ENCODE assay signal across 12 cellular contexts in genomic region chr2:190835303-190835930, GRCh38. TPM values are rescaled to one million over a fixed set of nuclear protein-coding genes. Genes with fewer than 3 reads are reported as not detected.
DNase-seq lines count a peak whose midpoint lies in the region; ATAC-seq and TF ChIP-seq lines count a peak whose summit lies in the region.
"Had no signal": no experiment of that assay in that cellular context is flagged by ENCODE, and none has a peak within 500 bp of the region (broad histone marks: within the 10 kb centered on the region; RNA-seq: fewer than 3 reads in every experiment).

No MANE protein-coding gene starts in this region.

- no peak overlapping the region for H3K4me3 ChIP-seq in AG04450 (ENCODE audit: low read depth, low read length)
- H3K4me3 ChIP-seq in epithelial cell of esophagus (ENCODE audit: low read length): no peak overlapping the region
- no peak overlapping the region for H3K4me3 ChIP-seq in mucosa of descending colon

- DNase-seq in AG04450 (ENCODE audit: low read depth, low spot score): peak; percentile 77
- DNase-seq in NCI-H446 treated with DMSO at 0.1 percent for 48 hours (lab: John Stamatoyannopoulos, UW): peak; percentile 60
- peak; percentile 78 for DNase-seq in epithelial cell of esophagus (ENCODE audit: low read depth)
- no peak for DNase-seq in mucosa of descending colon
- no peak for DNase-seq in iPS-NIHi7 (ENCODE audit: extremely low spot score)
- DNase-seq in inferior parietal cortex (ENCODE audit: extremely low spot score): no peak
- DNase-seq in GM10248 (ENCODE audit: extremely low spot score): no peak
- DNase-seq: activated CD4-positive, CD25-positive, alpha-beta regulatory T cell; activated naive CD8-positive, alpha-beta T cell treated with anti-CD3 and anti-CD28 coated beads, Interleukin-2, amount 10 ng/mL, durations not matched to agents 7 days and 5 days; naive thymus-derived CD8-positive, alpha-beta T cell; NCI-H1105 had no signal

- no peak for TF ChIP-seq CTCF in AG04450 (IDR thresholded peaks at IDR 0.05; ENCODE audit: low read depth, low read length)
- no peak for TF ChIP-seq CTCF in epithelial cell of esophagus (IDR thresholded peaks at IDR 0.05; ENCODE audit: insufficient read depth, low read depth, low read length, missing control alignments)
- no peak for TF ChIP-seq CTCF in mucosa of descending colon (IDR thresholded peaks at IDR 0.05)
- no peak for TF ChIP-seq CTCF in GM10248 (IDR thresholded peaks at IDR 0.05; ENCODE audit: control extremely low read depth, extremely low read depth, low read depth, missing control alignments)

- H3K4me1 ChIP-seq in mucosa of descending colon (ENCODE audit: low read depth): no peaks in the 10 kb centered on the region

- no peaks in the 10 kb centered on the region for H3K9me3 ChIP-seq in AG04450 (ENCODE audit: control insufficient read depth, insufficient read depth, low read length)
- no peaks in the 10 kb centered on the region for H3K9me3 ChIP-seq in mucosa of descending colon

- CTCF ChIA-PET in AG04450 (lab: Charles Lee): interaction anchor here (0.9 to 2.1 kb wide), 2 partner anchors 15 to 23 kb away, joined by 3 to 11 read pairs; no protein-coding TSS in a partner anchor
- CTCF ChIA-PET in GM10248 (lab: Yijun Ruan, JAX): interaction anchor here (1.1 to 1.8 kb wide), 2 partner anchors 9 to 15 kb away, joined by 3 to 5 read pairs; no protein-coding TSS in a partner anchor

- H3K27me3 ChIP-seq in AG04450 (ENCODE audit: control insufficient read depth, insufficient read depth, low read length): no peaks in the 10 kb centered on the region

- intact Hi-C loops in mucosa of descending colon (cut with DNase I, micrococcal nuclease): no loop called here

- no peaks in the 10 kb centered on the region for H3K36me3 ChIP-seq in mucosa of descending colon (ENCODE audit: low read depth)

- ATAC-seq in mucosa of descending colon (peak; percentile 43), GM18909 (IDR thresholded peaks at IDR 0.05; ENCODE audit: poor library complexity, unreplicated experiment) (no peak)
- ATAC-seq: naive thymus-derived CD8-positive, alpha-beta T cell had no signal

- H3K27ac ChIP-seq in AG04450 (ENCODE audit: low read depth, low read length): no peak overlapping the region

- POLR2A ChIA-PET in AG04450 (lab: Yijun Ruan, JAX) (interaction anchor here (0.6 to 2.5 kb wide), 4 partner anchors 9 to 46 kb away, joined by 3 to 19 read pairs (median 3); partner anchors contain the start of gene GLS), GM10248 (lab: Yijun Ruan, JAX) (no interaction called here)

RNA-seq across cellular contexts. Expression of gene GLS, which starts 45.2 kb away (rescaled TPM):
- 144 and 206 TPM in 2 replicates for polyA plus RNA-seq in AG04450 (2011; rRNA removed)
- 207 and 315 TPM in 2 replicates for polyA minus RNA-seq in AG04450 (2011; rRNA and poly(A)+ RNA removed)
- total RNA-seq in mucosa of descending colon: 10 to 100 TPM; 49.8 to 91.9 (median 77.0) TPM

Comparison
In these comparisons a context has a peak if more than half of its experiments do, and no peak if none do; other contexts are left out.
1. DNase-seq: peak in AG04450 (single experiment), NCI-H446 treated with DMSO at 0.1 percent for 48 hours (single experiment) and epithelial cell of esophagus (single experiment); none in mucosa of descending colon (0 of 3), iPS-NIHi7 (single experiment), inferior parietal cortex (single experiment) and GM10248 (single experiment).